Comparison of ENCODE assay signal across 1 cellular context in genomic region chr17:76103274-76104139, GRCh38.
A peak's percentile ranks its signal among the peaks of the same experiment; 100 is the strongest.
TF ChIP-seq lines count a peak whose summit lies in the region.

TSS of gene EXOC7 (minus strand) at chr17:76103787. CDS start at chr17:76103692, 95 bp downstream.

TF ChIP-seq in H1, 55 proteins besides CTCF, POLR2A, EP300 and RAD21 (continued from another document):
- TF ChIP-seq E2F6 (IDR thresholded peaks at IDR 0.05): peak; percentile 58
- peak; percentile 38; the same call in 1 of the 2 replicates for TF ChIP-seq TBP (IDR thresholded peaks at IDR 0.05; ENCODE audit: low read depth, low read length)
- 0 out of 2 replicates have a peak, but pooled peaks have one; percentile 17 for TF ChIP-seq TEAD4 (IDR thresholded peaks at IDR 0.05; ENCODE audit: low read depth, low read length)
- peak; percentile 85 for TF ChIP-seq PHF8 (conservative IDR thresholded peaks at IDR 0.05; ENCODE audit: low read depth, low read length)
